Comparison of ENCODE assay signal across 16 cellular contexts in genomic region chr15:63238181-63238580, GRCh38. TPM values are rescaled to one million over a fixed set of nuclear protein-coding genes. Genes with fewer than 3 reads are reported as not detected.
DNase-seq lines count a peak whose midpoint lies in the region; ATAC-seq and TF ChIP-seq lines count a peak whose summit lies in the region.
"Had no signal": no experiment of that assay in that cellular context is flagged by ENCODE, and none has a peak within 500 bp of the region (broad histone marks: within the 10 kb centered on the region; RNA-seq: fewer than 3 reads in every experiment).

No MANE protein-coding gene starts in this region.

- H3K27ac ChIP-seq in CD4-positive, alpha-beta T cell (ENCODE audit: low read depth, low read length), result no peak overlapping the region
- H3K27ac ChIP-seq in GM23248 (peak overlapping the region; percentile 64; the same call in 1 of the 2 replicates), mesenchymal stem cell (ENCODE audit: low read length, poor library complexity, severe bottlenecking) (peak overlapping the region; percentile 66), psoas muscle (no peak overlapping the region)

- no peak overlapping the region for H4K91ac ChIP-seq in mesenchymal stem cell (ENCODE audit: low read length)

- peaks cover 17% of the 10 kb centered on the region for H3K79me1 ChIP-seq in mesenchymal stem cell (replicated peaks; ENCODE audit: low read length, poor library complexity, severe bottlenecking)

- H3K36me3 ChIP-seq in GM23248 (ENCODE audit: low read depth) (no peaks in the 10 kb centered on the region), mesenchymal stem cell (ENCODE audit: control insufficient read depth in 1 of 2, insufficient read depth in 2 of 2, low read depth in 1 of 2, low read length in 2 of 2) (peaks cover 0 to 4% of the 10 kb centered on the region in 2 experiments), psoas muscle (ENCODE audit: insufficient read depth in 1 of 2, low read depth in 1 of 2) (no peaks in the 10 kb centered on the region), HAP-1 (replicated peaks) (no peaks in the 10 kb centered on the region)
- H3K36me3 ChIP-seq: heart left ventricle, MG63 had no signal

- peak overlapping the region; percentile 94 for H2AK5ac ChIP-seq in mesenchymal stem cell (ENCODE audit: low read length, severe bottlenecking)

- H3K9ac ChIP-seq in GM23248, result no peak overlapping the region
- no peak overlapping the region for H3K9ac ChIP-seq in mesenchymal stem cell (ENCODE audit: low read length)

- H3K4me3 Mint-ChIP-seq in CD4-positive, alpha-beta T cell, result no peak overlapping the region
- H3K4me3 Mint-ChIP-seq in activated naive CD8-positive, alpha-beta T cell treated with anti-CD3 and anti-CD28 coated beads, Interleukin-2, amount 50 U/mL, for 24 hours, result no peak overlapping the region
- no peak overlapping the region for H3K4me3 Mint-ChIP-seq in stimulated activated memory B cell treated with anti-CD40 and anti-IgM and Interleukin-4, amounts not matched to agents 10 μg/mL and 1 μg/mL and 100 μg/mL, for 72 hours
- H3K4me3 Mint-ChIP-seq: activated naive CD4-positive, alpha-beta T cell treated with anti-CD3 and anti-CD28 coated beads, Interleukin-2, amount 10 ng/mL, durations not matched to agents 7 days and 5 days had no signal

- no peak overlapping the region for H2BK15ac ChIP-seq in mesenchymal stem cell (ENCODE audit: low read depth, poor library complexity, severe bottlenecking)

- no peak overlapping the region for H3K4ac ChIP-seq in mesenchymal stem cell (ENCODE audit: low read depth in 1 of 2, low read length in 2 of 2)

- no peak overlapping the region for H3K4me2 ChIP-seq in GM23248 (ENCODE audit: unreplicated experiment)
- no peak overlapping the region for H3K4me2 ChIP-seq in mesenchymal stem cell (ENCODE audit: low read length, poor library complexity, severe bottlenecking)

- H3K4me1 Mint-ChIP-seq in CD4-positive, alpha-beta T cell (ENCODE audit: low read depth), result peaks cover 85% of the 10 kb centered on the region
- peaks cover 82% of the 10 kb centered on the region for H3K4me1 Mint-ChIP-seq in activated naive CD8-positive, alpha-beta T cell treated with anti-CD3 and anti-CD28 coated beads, Interleukin-2, amount 50 U/mL, for 24 hours
- H3K4me1 Mint-ChIP-seq in stimulated activated memory B cell treated with anti-CD40 and anti-IgM and Interleukin-4, amounts not matched to agents 10 μg/mL and 1 μg/mL and 100 μg/mL, for 72 hours, result peaks cover 72% of the 10 kb centered on the region

- H4K20me1 ChIP-seq in GM23248 (ENCODE audit: insufficient read depth), result no peaks in the 10 kb centered on the region

- peaks cover 57% of the 10 kb centered on the region for H3K4me1 ChIP-seq in GM23248 (ENCODE audit: insufficient read depth)
- peaks cover 14% of the 10 kb centered on the region for H3K4me1 ChIP-seq in mesenchymal stem cell (ENCODE audit: control insufficient read depth, insufficient read depth, low read depth, low read length)
- H3K4me1 ChIP-seq in psoas muscle, result peaks cover 18% of the 10 kb centered on the region
- H3K4me1 ChIP-seq in HAP-1, result peaks cover 12% of the 10 kb centered on the region

- no peak overlapping the region for H2BK120ac ChIP-seq in mesenchymal stem cell (ENCODE audit: low read depth, low read length)

- no peaks in the 10 kb centered on the region for H3K27me3 ChIP-seq in CD4-positive, alpha-beta T cell (ENCODE audit: control insufficient read depth, insufficient read depth, low read length)
- H3K27me3 ChIP-seq in GM23248 (replicated peaks; ENCODE audit: insufficient read depth), result no peaks in the 10 kb centered on the region
- no peaks in the 10 kb centered on the region for H3K27me3 ChIP-seq in mesenchymal stem cell (ENCODE audit: control insufficient read depth in 1 of 2, insufficient read depth in 1 of 2, low read length in 2 of 2)
- H3K27me3 ChIP-seq in psoas muscle (ENCODE audit: insufficient read depth in 3 of 3, low read length in 2 of 3), result no peaks in the 10 kb centered on the region
- H3K27me3 ChIP-seq in HAP-1 (ENCODE audit: low read depth), result no peaks in the 10 kb centered on the region
- H3K27me3 ChIP-seq: heart left ventricle, MG63 had no signal

- H2AFZ ChIP-seq in GM23248 (no peak overlapping the region), mesenchymal stem cell (ENCODE audit: low read depth, low read length) (no peak overlapping the region)

- no peak overlapping the region for H3K18ac ChIP-seq in mesenchymal stem cell (ENCODE audit: low read depth in 1 of 2, low read length in 2 of 2)

- ATAC-seq in CD4-positive, alpha-beta T cell (ENCODE audit: poor library complexity), result no peak
- no peak for ATAC-seq in activated naive CD8-positive, alpha-beta T cell treated with anti-CD3 and anti-CD28 coated beads, Interleukin-2, amount 50 U/mL, for 24 hours
- no peak for ATAC-seq in psoas muscle
- no peak for ATAC-seq in stimulated activated memory B cell treated with anti-CD40 and anti-IgM and Interleukin-4, amounts not matched to agents 10 μg/mL and 1 μg/mL and 100 μg/mL, for 72 hours
- ATAC-seq: left lobe of liver had no signal

- no peak overlapping the region for H2BK5ac ChIP-seq in mesenchymal stem cell (ENCODE audit: low read depth, low read length, poor library complexity, severe bottlenecking)

- no peaks in the 10 kb centered on the region for H3K9me2 ChIP-seq in GM23248 (ENCODE audit: insufficient read depth)

- no peaks in the 10 kb centered on the region for H3K27me3 Mint-ChIP-seq in CD4-positive, alpha-beta T cell
- no peaks in the 10 kb centered on the region for H3K27me3 Mint-ChIP-seq in activated naive CD8-positive, alpha-beta T cell treated with anti-CD3 and anti-CD28 coated beads, Interleukin-2, amount 50 U/mL, for 24 hours
- H3K27me3 Mint-ChIP-seq in stimulated activated memory B cell treated with anti-CD40 and anti-IgM and Interleukin-4, amounts not matched to agents 10 μg/mL and 1 μg/mL and 100 μg/mL, for 72 hours, result no peaks in the 10 kb centered on the region
- H3K27me3 Mint-ChIP-seq: activated naive CD4-positive, alpha-beta T cell treated with anti-CD3 and anti-CD28 coated beads, Interleukin-2, amount 10 ng/mL, durations not matched to agents 7 days and 5 days had no signal

- CTCF ChIA-PET in CD4-positive, alpha-beta T cell (lab: Charles Lee), result interaction anchor here (1.4 to 1.9 kb wide), 2 partner anchors 72 to 81 kb away, joined by 3 to 4 read pairs; partner anchors contain the start of gene RPS27L

- no peak overlapping the region for H2BK12ac ChIP-seq in mesenchymal stem cell (ENCODE audit: low read length in 2 of 2)

- POLR2A ChIA-PET in CD4-positive, alpha-beta T cell (lab: Charles Lee), result interaction anchor here (2.6 to 3.0 kb wide), 2 partner anchors 10 to 46 kb away, joined by 6 to 23 read pairs; no protein-coding TSS in a partner anchor

- no peak for DNase-seq in CD4-positive, alpha-beta T cell
- no peak for DNase-seq in GM23248
- DNase-seq in activated naive CD8-positive, alpha-beta T cell treated with anti-CD3 and anti-CD28 coated beads, Interleukin-2, amount 50 U/mL, for 24 hours, result no peak
- DNase-seq in mesenchymal stem cell, result no peak
- DNase-seq in psoas muscle, result no peak
- DNase-seq in HAP-1 (ENCODE audit: low spot score in 2 of 2), result no peak
- DNase-seq: activated naive CD4-positive, alpha-beta T cell treated with anti-CD3 and anti-CD28 coated beads, Interleukin-2, amount 10 ng/mL, durations not matched to agents 7 days and 5 days; Caco-2; heart left ventricle; NCI-H1436; NCI-H526 treated with DMSO at 0.1 percent for 48 hours; Right ventricle myocardium superior had no signal

- no peaks in the 10 kb centered on the region for H3K9me3 Mint-ChIP-seq in CD4-positive, alpha-beta T cell
- H3K9me3 Mint-ChIP-seq in activated naive CD8-positive, alpha-beta T cell treated with anti-CD3 and anti-CD28 coated beads, Interleukin-2, amount 50 U/mL, for 24 hours, result no peaks in the 10 kb centered on the region
- H3K9me3 Mint-ChIP-seq in stimulated activated memory B cell treated with anti-CD40 and anti-IgM and Interleukin-4, amounts not matched to agents 10 μg/mL and 1 μg/mL and 100 μg/mL, for 72 hours, result no peaks in the 10 kb centered on the region

- no peak overlapping the region for H3K14ac ChIP-seq in mesenchymal stem cell (ENCODE audit: low read length in 2 of 2)

- no peak overlapping the region for H4K8ac ChIP-seq in mesenchymal stem cell (ENCODE audit: low read length)

- H3K9me3 ChIP-seq in CD4-positive, alpha-beta T cell (ENCODE audit: control insufficient read depth, low read length), result no peaks in the 10 kb centered on the region
- H3K9me3 ChIP-seq in GM23248 (ENCODE audit: low read depth) (no peaks in the 10 kb centered on the region), mesenchymal stem cell (ENCODE audit: control insufficient read depth, low read length) (no peaks in the 10 kb centered on the region), psoas muscle (no peaks in the 10 kb centered on the region), HAP-1 (0 out of 2 replicates have a peak, but pooled peaks cover under 1% of the 10 kb centered on the region)

- peaks cover 75% of the 10 kb centered on the region for H3K79me2 ChIP-seq in GM23248 (ENCODE audit: insufficient read depth)

- in situ Hi-C loops in GM23248 (cut with MboI) (no loop called here), HAP-1 (cut with MboI; ENCODE audit: low sequenced_read_pairs) (no loop called here)

- no peak for TF ChIP-seq CTCF in CD4-positive, alpha-beta T cell (IDR thresholded peaks at IDR 0.05)
- TF ChIP-seq CTCF in psoas muscle (IDR thresholded peaks at IDR 0.05), result no peak

- H3K27ac Mint-ChIP-seq in CD4-positive, alpha-beta T cell, result peak overlapping the region; percentile 21
- peak overlapping the region; percentile 70 for H3K27ac Mint-ChIP-seq in activated naive CD8-positive, alpha-beta T cell treated with anti-CD3 and anti-CD28 coated beads, Interleukin-2, amount 50 U/mL, for 24 hours
- no peak overlapping the region for H3K27ac Mint-ChIP-seq in stimulated activated memory B cell treated with anti-CD40 and anti-IgM and Interleukin-4, amounts not matched to agents 10 μg/mL and 1 μg/mL and 100 μg/mL, for 72 hours
- H3K27ac Mint-ChIP-seq: activated naive CD4-positive, alpha-beta T cell treated with anti-CD3 and anti-CD28 coated beads, Interleukin-2, amount 10 ng/mL, durations not matched to agents 7 days and 5 days had no signal

- H3F3A ChIP-seq in GM23248 (ENCODE audit: insufficient read depth), result peaks cover 67% of the 10 kb centered on the region

- intact Hi-C loops in CD4-positive, alpha-beta T cell (cut with DNase I, micrococcal nuclease), result no loop called here
- intact Hi-C loops in psoas muscle (cut with DNase I), result no loop called here

- H3K4me3 ChIP-seq in GM23248, result no peak overlapping the region
- no peak overlapping the region for H3K4me3 ChIP-seq in mesenchymal stem cell (ENCODE audit: insufficient read depth in 1 of 2, low read depth in 1 of 2, low read length in 2 of 2)
- H3K4me3 ChIP-seq in psoas muscle, result no peak overlapping the region
- no peak overlapping the region for H3K4me3 ChIP-seq in HAP-1
- H3K4me3 ChIP-seq: heart left ventricle, MG63, skin epidermis had no signal

- no peak overlapping the region for H3K23ac ChIP-seq in mesenchymal stem cell (ENCODE audit: low read length in 2 of 2)

- H3K36me3 Mint-ChIP-seq in CD4-positive, alpha-beta T cell (ENCODE audit: low read depth), result peaks cover 41% of the 10 kb centered on the region
- H3K36me3 Mint-ChIP-seq in activated naive CD8-positive, alpha-beta T cell treated with anti-CD3 and anti-CD28 coated beads, Interleukin-2, amount 50 U/mL, for 24 hours (ENCODE audit: low read depth), result peaks cover 60% of the 10 kb centered on the region
- H3K36me3 Mint-ChIP-seq in stimulated activated memory B cell treated with anti-CD40 and anti-IgM and Interleukin-4, amounts not matched to agents 10 μg/mL and 1 μg/mL and 100 μg/mL, for 72 hours, result peaks cover 36% of the 10 kb centered on the region

RNA-seq across cellular contexts. Expression of gene APH1B, which starts 39.2 kb away (rescaled TPM):
- 10 to 100 TPM in 1 of 2 experiments, 1 to 10 TPM in 1; 9.3 to 11.6 TPM for total RNA-seq in CD4-positive, alpha-beta T cell
- 15.8 and 18.6 TPM in 2 replicates for total RNA-seq in GM23248 (2014; rRNA removed; shearing (Covaris generic))
- polyA plus RNA-seq in GM23248 (2016; fragmentation: Nextera tagmentation; extraction: Ambion mirVana), result 40.5 and 43.2 TPM in 2 replicates
- polyA plus RNA-seq in mesenchymal stem cell (2013, experiment 1 of 2), result 18.6 TPM
- 17.5 TPM for polyA plus RNA-seq in mesenchymal stem cell (2013, experiment 2 of 2)
- 1 to 10 TPM; 3.8 to 7.0 (median 4.6) TPM for total RNA-seq in psoas muscle
- 1 to 10 TPM; 1.2 to 2.8 (median 1.4) TPM for polyA plus RNA-seq in psoas muscle

RNA-seq across cellular contexts. Expression of gene RAB8B, which starts 48.8 kb away (rescaled TPM):
- 10 to 100 TPM; 74.5 to 75.2 TPM for total RNA-seq in CD4-positive, alpha-beta T cell
- 54.3 and 54.6 TPM in 2 replicates for total RNA-seq in GM23248 (2014; rRNA removed; shearing (Covaris generic))
- polyA plus RNA-seq in GM23248 (2016; fragmentation: Nextera tagmentation; extraction: Ambion mirVana) (37.8 and 43.6 TPM in 2 replicates), psoas muscle (1 to 10 TPM; 2.5 to 5.0 (median 4.6) TPM)
- 63.1 TPM for polyA plus RNA-seq in mesenchymal stem cell (2013, experiment 1 of 2)
- 60.0 TPM for polyA plus RNA-seq in mesenchymal stem cell (2013, experiment 2 of 2)
- 10 to 100 TPM in 1 of 4 donors, 1 to 10 TPM in 3; 5.4 to 18.1 (median 8.4) TPM for total RNA-seq in psoas muscle

Comparison
In these comparisons a context has a peak if more than half of its experiments do, and no peak if none do; other contexts are left out.
1. H3K27ac ChIP-seq: peak in GM23248 (single experiment) and mesenchymal stem cell (single experiment); none in CD4-positive, alpha-beta T cell (single experiment) and psoas muscle (single experiment).